In genomic region chr12:130350715-130351114, GRCh38 we compare ENCODE assay signal across 24 cellular contexts. TPM values are rescaled to one million over a fixed set of nuclear protein-coding genes. Genes with fewer than 3 reads are reported as not detected.
DNase-seq lines count a peak whose midpoint lies in the region; ATAC-seq, FAIRE-seq and TF ChIP-seq lines count a peak whose summit lies in the region.
"Had no signal": no experiment of that assay in that cellular context is flagged by ENCODE, and none has a peak within 500 bp of the region (broad histone marks: within the 10 kb centered on the region; RNA-seq: fewer than 3 reads in every experiment).

No MANE protein-coding gene starts in this region.

- in situ Hi-C loops in HepG2 (cut with HindIII; ENCODE audit: extremely low pct_ligation_motif_present, low pct_unique_long_range_greater_than_20kb): no loop called here

- dilution Hi-C loops in keratinocyte (cut with MboI; ENCODE audit: extremely low pct_ligation_motif_present, low sequenced_read_pairs): no loop called here

- 72% methylated on average over 2 of the region's 2 CpGs for WGBS in liver
- WGBS in HepG2 (ENCODE audit: low lambda C conversion rate): 0% methylated on average over 2 of the region's 2 CpGs
- 39 to 58% methylated on average over 2 of the region's 2 CpGs for WGBS in testis, 2 donors

- no peak overlapping the region for H3K9ac ChIP-seq in liver (ENCODE audit: low read depth in 1 of 2, low read length in 2 of 2)
- H3K9ac ChIP-seq in HepG2 (ENCODE audit: insufficient read depth, low read depth, low read length): no peak overlapping the region
- peak overlapping the region; percentile 59 for H3K9ac ChIP-seq in keratinocyte (ENCODE audit: control insufficient read depth, extremely low read depth, insufficient read depth, low read length)
- H3K9ac ChIP-seq: BLaER1 had no signal

- H3K27ac ChIP-seq in liver (ENCODE audit: low read depth in 1 of 2, low read length in 2 of 2) (no peak overlapping the region), HepG2 (ENCODE audit: extremely low read length, insufficient read depth, low read length) (no peak overlapping the region), keratinocyte (ENCODE audit: control insufficient read depth, insufficient read depth, low read length) (peak overlapping the region; percentile 85), testis (no peak overlapping the region)
- H3K27ac ChIP-seq: BLaER1, HL-60 had no signal

- DNase-seq in HepG2 (ENCODE audit: low spot score): no peak
- DNase-seq in bronchial epithelial cell (ENCODE audit: low read depth): no peak
- no peak for DNase-seq in keratinocyte (ENCODE audit: low read depth, low spot score)
- peak; percentile 36 for DNase-seq in testis
- no peak for DNase-seq in NCI-H510A (lab: John Stamatoyannopoulos, UW)
- DNase-seq in NCI-H526 (lab: John Stamatoyannopoulos, UW): no peak
- DNase-seq in DMS79 (lab: John Stamatoyannopoulos, UW): no peak
- DNase-seq: 8988T; CD4-positive, alpha-beta memory T cell; GDM1; HFFc6; IMR-90 had no signal

- H3K9me3 ChIP-seq in liver (ENCODE audit: control insufficient read depth in 4 of 4, low read length in 3 of 4): no peaks in the 10 kb centered on the region
- H3K9me3 ChIP-seq in HepG2 (ENCODE audit: low read length): no peaks in the 10 kb centered on the region
- no peaks in the 10 kb centered on the region for H3K9me3 ChIP-seq in keratinocyte (ENCODE audit: control insufficient read depth, low read depth, low read length)
- no peaks in the 10 kb centered on the region for H3K9me3 ChIP-seq in testis
- H3K9me3 ChIP-seq: BLaER1 had no signal

- no TSS peak for BruUV-seq in HepG2 (replicated peaks; lab: Mats Ljungman, UMichigan)

- intact Hi-C loops in HepG2 (cut with micrococcal nuclease; ENCODE audit: unreplicated experiment) (no loop called here), testis (cut with DNase I; ENCODE audit: low total_unique reads) (no loop called here)

- POLR2A ChIA-PET in HepG2 (lab: Yijun Ruan, JAX): no interaction called here

- H3K36me3 ChIP-seq in liver (ENCODE audit: control insufficient read depth in 4 of 4, insufficient read depth in 3 of 4, low read depth in 1 of 4, low read length in 3 of 4): no peaks in the 10 kb centered on the region
- H3K36me3 ChIP-seq in HepG2 (replicated peaks in 1 of 2; ENCODE audit: control insufficient read depth in 1 of 2, insufficient read depth in 2 of 2, low read length in 2 of 2): no peaks in the 10 kb centered on the region
- H3K36me3 ChIP-seq in bronchial epithelial cell (ENCODE audit: control insufficient read depth, insufficient read depth, low read length): no peaks in the 10 kb centered on the region
- no peaks in the 10 kb centered on the region for H3K36me3 ChIP-seq in keratinocyte (ENCODE audit: control insufficient read depth in 2 of 2, extremely low read depth in 1 of 2, insufficient read depth in 2 of 2, low read length in 2 of 2)
- H3K36me3 ChIP-seq in testis (ENCODE audit: low read depth, missing control alignments): no peaks in the 10 kb centered on the region
- H3K36me3 ChIP-seq: BLaER1 had no signal

- CTCF ChIA-PET in HepG2 (lab: Yijun Ruan, JAX; ENCODE audit: low intra/inter-chr PET ratio, low total read pairs): no interaction called here

- H3K4me3 ChIP-seq in liver (ENCODE audit: low read depth in 1 of 3, low read length in 3 of 3) (no peak overlapping the region), HepG2 (replicated peaks in 1 of 3; ENCODE audit: insufficient read depth in 1 of 3, low read depth in 2 of 3, low read length in 3 of 3) (no peak overlapping the region), bronchial epithelial cell (ENCODE audit: low read depth, low read length) (no peak overlapping the region), keratinocyte (ENCODE audit: control insufficient read depth in 2 of 3, extremely low read depth in 1 of 3, insufficient read depth in 2 of 3, low read depth in 1 of 3, low read length in 3 of 3) (peak overlapping the region in 2 of 3 experiments; percentile 14 to 48), testis (no peak overlapping the region)
- H3K4me3 ChIP-seq: BLaER1, GM23338 had no signal

- TF ChIP-seq CTCF in liver (IDR thresholded peaks at IDR 0.05; ENCODE audit: low read depth, low read length, missing input control) (no peak), HepG2 (CRISPR knock-in tag; IDR thresholded peaks at IDR 0.05) (no peak), bronchial epithelial cell (IDR thresholded peaks at IDR 0.05; ENCODE audit: insufficient read depth, low read length, severe bottlenecking) (no peak), keratinocyte (optimal IDR thresholded peaks at IDR 0.05 in 1 of 3, IDR thresholded peaks at IDR 0.05 in 1 of 3, conservative IDR thresholded peaks at IDR 0.05 in 1 of 3; ENCODE audit: extremely low read depth in 1 of 3, insufficient read depth in 2 of 3, low read length in 3 of 3) (no peak), testis (IDR thresholded peaks at IDR 0.05) (no peak)

- H2AFZ ChIP-seq in HepG2 (ENCODE audit: low read length) (no peak overlapping the region), keratinocyte (ENCODE audit: control insufficient read depth, low read length) (peak overlapping the region; percentile 85)
- H2AFZ ChIP-seq: GM23338 had no signal

- TF ChIP-seq POLR2A in HepG2 (IDR thresholded peaks at IDR 0.05; ENCODE audit: insufficient read depth in 1 of 2, low read depth in 2 of 2, low read length in 2 of 2) (no peak), testis (IDR thresholded peaks at IDR 0.05) (no peak)

- H3K4me1 ChIP-seq in liver (ENCODE audit: control insufficient read depth in 4 of 4, insufficient read depth in 4 of 4, low read length in 3 of 4) (peaks cover 0 to 10% (median 7%) of the 10 kb centered on the region in 4 donors), HepG2 (ENCODE audit: insufficient read depth, low read length) (no peaks in the 10 kb centered on the region), keratinocyte (ENCODE audit: control insufficient read depth, extremely low read depth, insufficient read depth, low read length) (peaks cover 16% of the 10 kb centered on the region), testis (no peaks in the 10 kb centered on the region)
- H3K4me1 ChIP-seq: BLaER1 had no signal

- no peaks in the 10 kb centered on the region for H3K9me1 ChIP-seq in keratinocyte (ENCODE audit: control insufficient read depth, extremely low read depth, insufficient read depth, low read length)

- TF ChIP-seq RAD21 in liver (IDR thresholded peaks at IDR 0.05): no peak
- no peak for TF ChIP-seq RAD21 in HepG2 (CRISPR knock-in tag; IDR thresholded peaks at IDR 0.05)

- no peak overlapping the region for H3K4me2 ChIP-seq in HepG2 (ENCODE audit: low read depth, low read length)
- peak overlapping the region; percentile 86 for H3K4me2 ChIP-seq in keratinocyte (ENCODE audit: control insufficient read depth, extremely low read depth, insufficient read depth, low read depth, low read length)
- H3K4me2 ChIP-seq: BLaER1, GM23338 had no signal

- no peak for TF ChIP-seq EP300 in HepG2 (IDR thresholded peaks at IDR 0.05; ENCODE audit: low read depth in 2 of 2, low read length in 2 of 2)
- no peak for TF ChIP-seq EP300 in HepG2 (CRISPR knock-in tag; IDR thresholded peaks at IDR 0.05; ENCODE audit: borderline replicate concordance)

- H3K79me2 ChIP-seq in HepG2 (ENCODE audit: insufficient read depth, low read length) (no peaks in the 10 kb centered on the region), keratinocyte (ENCODE audit: control insufficient read depth, insufficient read depth, low read length) (no peaks in the 10 kb centered on the region)

- no peak for ATAC-seq in HepG2
- ATAC-seq: GM23338, HCT116 had no signal

- no peaks in the 10 kb centered on the region for H4K20me1 ChIP-seq in HepG2 (ENCODE audit: insufficient read depth, low read length)
- H4K20me1 ChIP-seq in keratinocyte (ENCODE audit: control insufficient read depth, extremely low read depth, insufficient read depth, low read length): no peaks in the 10 kb centered on the region
- H4K20me1 ChIP-seq: BLaER1 had no signal

- peaks cover 0 to 3% (median 0%) of the 10 kb centered on the region in 4 donors for H3K27me3 ChIP-seq in liver (ENCODE audit: control insufficient read depth in 4 of 4, insufficient read depth in 4 of 4, low read length in 3 of 4)
- peaks cover 0 to 30% of the 10 kb centered on the region in 2 experiments; a peak in 3 of 5 replicates for H3K27me3 ChIP-seq in HepG2 (ENCODE audit: control insufficient read depth in 1 of 2, insufficient read depth in 2 of 2, low read length in 2 of 2)
- no peaks in the 10 kb centered on the region for H3K27me3 ChIP-seq in bronchial epithelial cell (ENCODE audit: control insufficient read depth, insufficient read depth, low read length)
- H3K27me3 ChIP-seq in keratinocyte (ENCODE audit: control insufficient read depth, extremely low read depth, insufficient read depth, low read length): no peaks in the 10 kb centered on the region
- no peaks in the 10 kb centered on the region for H3K27me3 ChIP-seq in testis
- H3K27me3 ChIP-seq: BLaER1 had no signal

- FAIRE-seq in HepG2 (lab: Jason Lieb, UNC): no peak
- FAIRE-seq in bronchial epithelial cell (lab: Jason Lieb, UNC): peak; percentile 47
- no peak for FAIRE-seq in keratinocyte (lab: Jason Lieb, UNC)
- FAIRE-seq: GM12892, GM18507, H54 had no signal

RNA-seq across cellular contexts. Expression of gene PIWIL1, which starts 13.0 kb away (rescaled TPM):
- total RNA-seq in liver (not detected), HepG2 (2016; rRNA removed; fragmentation: Illumina TruSeq; extraction: Trizol) (not detected in 2 replicates), bronchial epithelial cell (not detected in 2 replicates), testis (10 to 100 TPM; 53.0 to 71.7 TPM)
- polyA plus RNA-seq in liver (under 1 TPM in 1 of 2 donors, not detected in 1; 0.01 TPM), HepG2 (2011; rRNA removed) (not detected in 2 replicates), keratinocyte (0.01 to 0.13 TPM (median 0.09 TPM) in 3 replicates), testis (ENCODE audit: insufficient read depth, low read depth, low replicate concordance) (203 TPM)
- total RNA-seq in HepG2 (2016; cell fraction: cytosol; rRNA removed; fragmentation: Illumina TruSeq; extraction: Trizol; ENCODE audit: low read depth): not detected in 2 replicates
- total RNA-seq in HepG2 (2016; cell fraction: insoluble cytoplasmic fraction; rRNA removed; fragmentation: Illumina TruSeq; extraction: Trizol): not detected in 2 replicates
- not detected in 2 replicates for total RNA-seq in HepG2 (2016; cell fraction: membrane; rRNA removed; fragmentation: Illumina TruSeq; extraction: Trizol)
- not detected in 2 replicates for total RNA-seq in HepG2 (2016; cell fraction: nucleus; rRNA removed; fragmentation: Illumina TruSeq; extraction: Trizol)
- not detected in 2 replicates for polyA plus RNA-seq in HepG2 (2011; cell fraction: cytosol; rRNA removed)
- not detected in 2 replicates for polyA plus RNA-seq in HepG2 (2011; cell fraction: nucleus; rRNA removed)
- polyA plus RNA-seq in HepG2 (2012): not detected in 2 replicates
- polyA plus RNA-seq in HepG2 (2016; cell fraction: cytosol; fragmentation: Illumina TruSeq; extraction: Trizol; ENCODE audit: low read depth): not detected in 2 replicates
- polyA plus RNA-seq in HepG2 (2016; cell fraction: insoluble cytoplasmic fraction; fragmentation: Illumina TruSeq; extraction: Trizol; ENCODE audit: low read depth): not detected in 2 replicates
- not detected in 2 replicates for polyA plus RNA-seq in HepG2 (2016; cell fraction: membrane; fragmentation: Illumina TruSeq; extraction: Trizol; ENCODE audit: low read depth)
- not detected in 2 replicates for polyA plus RNA-seq in HepG2 (2016; cell fraction: nucleus; fragmentation: Illumina TruSeq; extraction: Trizol; ENCODE audit: insufficient read depth, low read depth)
- polyA minus RNA-seq in HepG2 (2011; rRNA and poly(A)+ RNA removed; ENCODE audit: low replicate concordance): not detected in 2 replicates
- polyA minus RNA-seq in HepG2 (2011; cell fraction: cytosol; rRNA and poly(A)+ RNA removed): not detected in 2 replicates
- polyA minus RNA-seq in HepG2 (2011; cell fraction: nucleus; rRNA and poly(A)+ RNA removed): not detected in 2 replicates
- polyA plus RNA-seq in keratinocyte (2011; ENCODE audit: low read depth): not detected
- 0.03 and 0.13 TPM in 2 replicates for polyA plus RNA-seq in keratinocyte (2011; cell fraction: cytosol; rRNA removed)
- polyA plus RNA-seq in keratinocyte (2011; cell fraction: nucleus; rRNA removed): 0.06 and 0.13 TPM in 2 replicates
- polyA plus RNA-seq in keratinocyte (2012; ENCODE audit: low replicate concordance): 0.02 TPM in 1 of 2 replicates, not detected in the other
- not detected in 3 replicates for polyA minus RNA-seq in keratinocyte
- polyA minus RNA-seq in keratinocyte (2011; cell fraction: cytosol; rRNA and poly(A)+ RNA removed): not detected
- not detected in 2 replicates for polyA minus RNA-seq in keratinocyte (2011; cell fraction: nucleus; rRNA and poly(A)+ RNA removed)
- total RNA-seq: A673; CD4-positive, alpha-beta memory T cell; GM23338; HFFc6; HT1080; IMR-90 had no signal
- polyA plus RNA-seq: AG04450; CD14-positive monocyte; CD4-positive, alpha-beta memory T cell; GM23338; IMR-90 had no signal

Comparison
In these comparisons a context has a peak if more than half of its experiments do, and no peak if none do; other contexts are left out.
1. H3K4me3 ChIP-seq: peak in keratinocyte (2 of 3); none in liver (0 of 3), HepG2 (0 of 3), bronchial epithelial cell (single experiment) and testis (0 of 2).
2. RNA of gene PIWIL1, which starts 13.0 kb away (total RNA-seq): 53.0 to 71.7 TPM in testis; not detected in liver, not detected in HepG2 and not detected in bronchial epithelial cell; every median in the first group is over 10 times any median in the second.